26 cellular contexts compared by ENCODE assay signal in genomic region chr4:20311863-20312262, GRCh38.
DNase-seq lines count a peak whose midpoint lies in the region; ATAC-seq, FAIRE-seq and TF ChIP-seq lines count a peak whose summit lies in the region.
"Had no signal": no experiment of that assay in that cellular context is flagged by ENCODE, and none has a peak within 500 bp of the region (broad histone marks: within the 10 kb centered on the region; RNA-seq: fewer than 3 reads in every experiment).

No MANE protein-coding gene starts in this region.

- H2AFZ ChIP-seq in IMR-90 (replicated peaks; ENCODE audit: low read length, poor library complexity) (no peak overlapping the region), astrocyte (ENCODE audit: low read depth, low read length) (no peak overlapping the region)

- no peaks in the 10 kb centered on the region for H3K79me1 ChIP-seq in IMR-90 (ENCODE audit: low read depth in 1 of 2, low read length in 2 of 2)

- H4K8ac ChIP-seq in IMR-90 (ENCODE audit: low read depth in 2 of 2, low read length in 2 of 2), result no peak overlapping the region

- H3K79me2 ChIP-seq in astrocyte (ENCODE audit: insufficient read depth, low read length), result no peaks in the 10 kb centered on the region

- peak; percentile 77 for DNase-seq in AG10803 (ENCODE audit: low read depth)
- peak; percentile 56 for DNase-seq in IMR-90
- DNase-seq in astrocyte (ENCODE audit: low read depth), result peak; percentile 46
- DNase-seq in GM13977 (ENCODE audit: low spot score), result no peak
- DNase-seq in C1 segment of cervical spinal cord (lab: John Stamatoyannopoulos, UW), result no peak
- no peak for DNase-seq in NCI-H146 (lab: John Stamatoyannopoulos, UW)
- DNase-seq: activated CD4-positive, alpha-beta T cell treated with anti-CD3 and anti-CD28 coated beads for 4 hours; activated effector memory CD4-positive, alpha-beta T cell treated with Interleukin-2 at 50 U/mL for 16 hours; activated naive CD8-positive, alpha-beta T cell treated with anti-CD3 and anti-CD28 coated beads for 36 hours; activated T-cell treated with anti-CD3 and anti-CD28 coated beads for 4 hours; brain microvascular endothelial cell; Calu3; effector memory CD4-positive, alpha-beta T cell; erythroblast; left colon; NCI-H1105 treated with DMSO at 0.1 percent for 48 hours; NCI-H2029; NCI-H748 treated with DMSO at 0.1 percent for 48 hours; posterior cingulate gyrus; right cardiac atrium; stimulated activated CD4-positive, alpha-beta T cell treated with anti-CD3 and anti-CD28 coated beads, Interleukin-2, amount 100 ng/mL, for 48 hours; T-helper 17 cell had no signal

- no peak overlapping the region for H3K4me2 ChIP-seq in IMR-90 (ENCODE audit: low read depth, low read length)
- no peak overlapping the region for H3K4me2 ChIP-seq in astrocyte (ENCODE audit: low read length)

- H3K9me3 ChIP-seq in IMR-90 (ENCODE audit: control insufficient read depth, insufficient read depth, low read length) (no peaks in the 10 kb centered on the region), astrocyte (ENCODE audit: insufficient read depth, low read depth, low read length) (no peaks in the 10 kb centered on the region)

- no peak overlapping the region for H3K4me3 ChIP-seq in AG10803 (ENCODE audit: low read length)
- H3K4me3 ChIP-seq in IMR-90 (ENCODE audit: insufficient read depth, low read depth, low read length), result no peak overlapping the region
- H3K4me3 ChIP-seq in astrocyte (ENCODE audit: insufficient read depth, low read depth, low read length), result no peak overlapping the region

- H3K14ac ChIP-seq in IMR-90 (replicated peaks; ENCODE audit: low read depth, low read length), result no peak overlapping the region

- dilution Hi-C loops in IMR-90 (cut with HindIII; ENCODE audit: low sequenced_read_pairs, unreplicated experiment), result no loop called here

- H3K9me3 Mint-ChIP-seq in astrocyte (ENCODE audit: unreplicated experiment), result no peaks in the 10 kb centered on the region

- no peak overlapping the region for H2AK5ac ChIP-seq in IMR-90 (ENCODE audit: low read depth, low read length)

- H4K20me1 ChIP-seq in IMR-90 (ENCODE audit: insufficient read depth, low read length) (no peaks in the 10 kb centered on the region), astrocyte (ENCODE audit: insufficient read depth, low read length) (no peaks in the 10 kb centered on the region)

- POLR2A ChIA-PET in IMR-90 (lab: Charles Lee; ENCODE audit: unreplicated experiment), result no interaction called here

- CTCF ChIA-PET in IMR-90 (lab: Yijun Ruan, JAX), result no interaction called here

- H3K4me3 Mint-ChIP-seq in astrocyte (ENCODE audit: unreplicated experiment), result no peak overlapping the region
- H3K4me3 Mint-ChIP-seq: activated naive CD8-positive, alpha-beta T cell treated with anti-CD3 and anti-CD28 coated beads for 36 hours; T-helper 17 cell had no signal

- H3K36me3 Mint-ChIP-seq in astrocyte (ENCODE audit: low read depth, unreplicated experiment), result no peaks in the 10 kb centered on the region
- H3K36me3 Mint-ChIP-seq: activated naive CD8-positive, alpha-beta T cell treated with anti-CD3 and anti-CD28 coated beads for 36 hours had no signal

- FAIRE-seq in astrocyte (lab: Jason Lieb, UNC), result no peak
- peak; percentile 36 for FAIRE-seq in islet of Langerhans (lab: Jason Lieb, UNC)
- FAIRE-seq: colon, GM12891 had no signal

- no peak overlapping the region for H4K91ac ChIP-seq in IMR-90 (ENCODE audit: insufficient read depth, low read depth, low read length)

- H3K4me1 ChIP-seq in IMR-90 (ENCODE audit: control insufficient read depth, insufficient read depth, low read length) (no peaks in the 10 kb centered on the region), astrocyte (ENCODE audit: insufficient read depth, low read length) (no peaks in the 10 kb centered on the region)

- H3K27me3 Mint-ChIP-seq in astrocyte (ENCODE audit: low read depth, unreplicated experiment), result no peaks in the 10 kb centered on the region
- H3K27me3 Mint-ChIP-seq: activated naive CD8-positive, alpha-beta T cell treated with anti-CD3 and anti-CD28 coated beads for 36 hours; T-helper 17 cell had no signal

- WGBS in IMR-90 (ENCODE audit: extremely low coverage in 2 of 2, insufficient read length in 1 of 2), 2 experiments, result no CpG with 5 or more reads among the region's 2 CpGs

- H3K27me3 ChIP-seq in IMR-90 (ENCODE audit: control insufficient read depth, insufficient read depth, low read length) (no peaks in the 10 kb centered on the region), astrocyte (ENCODE audit: insufficient read depth, low read length) (no peaks in the 10 kb centered on the region)
- H3K27me3 ChIP-seq: brain microvascular endothelial cell had no signal

- no peak overlapping the region for H2BK15ac ChIP-seq in IMR-90 (ENCODE audit: low read depth, low read length)

- intact Hi-C loops in IMR-90 (cut with micrococcal nuclease), result no loop called here

- no peak overlapping the region for H2BK5ac ChIP-seq in IMR-90 (ENCODE audit: low read depth, low read length, poor library complexity, severe bottlenecking)

- in situ Hi-C loops in IMR-90 (cut with MboI; ENCODE audit: low sequenced_read_pairs), result loop anchor here (10.0 kb wide), 1 partner anchor 233 kb away; no protein-coding TSS in a partner anchor
- in situ Hi-C loops in GM13977 (cut with MboI; ENCODE audit: low pct_unique_long_range_greater_than_20kb, low sequenced_read_pairs, unreplicated experiment), result no loop called here

- H3K9ac ChIP-seq in IMR-90 (ENCODE audit: low read depth, low read length) (no peak overlapping the region), astrocyte (ENCODE audit: low read length) (no peak overlapping the region)

- no TSS peak for BruUV-seq in IMR-90 (replicated peaks; lab: Mats Ljungman, UMichigan)

- no peak overlapping the region for H3K18ac ChIP-seq in IMR-90 (ENCODE audit: low read depth, low read length)

- H2AK9ac ChIP-seq in IMR-90 (replicated peaks; ENCODE audit: low read depth, low read length, poor library complexity), result no peak overlapping the region

- H3K56ac ChIP-seq in IMR-90 (ENCODE audit: extremely low read depth, insufficient read depth, low read length), result no peak overlapping the region

- H3K27ac ChIP-seq in IMR-90 (ENCODE audit: insufficient read depth, low read length), result no peak overlapping the region
- H3K27ac ChIP-seq in astrocyte (ENCODE audit: low read depth, low read length), result no peak overlapping the region
- H3K27ac ChIP-seq: brain microvascular endothelial cell had no signal

- no peaks in the 10 kb centered on the region for H3K9me1 ChIP-seq in IMR-90 (ENCODE audit: insufficient read depth, low read length)

- no peaks in the 10 kb centered on the region for H3K36me3 ChIP-seq in IMR-90 (ENCODE audit: control insufficient read depth, insufficient read depth, low read length)
- no peaks in the 10 kb centered on the region for H3K36me3 ChIP-seq in astrocyte (ENCODE audit: insufficient read depth, low read length)
- H3K36me3 ChIP-seq: brain microvascular endothelial cell had no signal

- H2BK120ac ChIP-seq in IMR-90 (ENCODE audit: low read depth, low read length), result no peak overlapping the region

- no peak overlapping the region for H3K23ac ChIP-seq in IMR-90 (ENCODE audit: low read depth, low read length)

- ATAC-seq in IMR-90 (ENCODE audit: low read depth) (peak; percentile 70), HG03460 (IDR thresholded peaks at IDR 0.05; ENCODE audit: unreplicated experiment) (no peak)
- ATAC-seq: left colon, right cardiac atrium, T-helper 17 cell had no signal

- TF ChIP-seq CTCF in AG10803 (conservative IDR thresholded peaks at IDR 0.05; ENCODE audit: low read length) (no peak), IMR-90 (conservative IDR thresholded peaks at IDR 0.05; ENCODE audit: low read depth, low read length) (no peak), astrocyte (IDR thresholded peaks at IDR 0.05; ENCODE audit: insufficient read depth, low read depth, low read length) (no peak), GM13977 (IDR thresholded peaks at IDR 0.05; ENCODE audit: extremely low read depth, insufficient read depth, missing control alignments) (no peak)

- H4K5ac ChIP-seq in IMR-90 (ENCODE audit: low read depth, low read length), result no peak overlapping the region

- no peak for TF ChIP-seq RAD21 in IMR-90 (IDR thresholded peaks at IDR 0.05; ENCODE audit: low read length)

- H2BK20ac ChIP-seq in IMR-90 (ENCODE audit: low read depth, low read length), result no peak overlapping the region

- no peak for TF ChIP-seq POLR2A in IMR-90 (IDR thresholded peaks at IDR 0.05; ENCODE audit: low read depth, low read length)

- no peaks in the 10 kb centered on the region for H3K4me1 Mint-ChIP-seq in astrocyte (ENCODE audit: low read depth, unreplicated experiment)
- H3K4me1 Mint-ChIP-seq: activated naive CD8-positive, alpha-beta T cell treated with anti-CD3 and anti-CD28 coated beads for 36 hours; T-helper 17 cell had no signal

- no peak overlapping the region for H3K27ac Mint-ChIP-seq in astrocyte (ENCODE audit: unreplicated experiment)
- H3K27ac Mint-ChIP-seq: activated naive CD8-positive, alpha-beta T cell treated with anti-CD3 and anti-CD28 coated beads for 36 hours; T-helper 17 cell had no signal

- H3K4ac ChIP-seq in IMR-90 (ENCODE audit: low read depth, low read length), result no peak overlapping the region

TF ChIP-seq in IMR-90, 13 proteins besides CTCF, POLR2A, EP300 and RAD21:
- no peak for TF ChIP-seq MXI1 (IDR thresholded peaks at IDR 0.05; ENCODE audit: borderline replicate concordance, low read depth, low read length)
TF ChIP-seq in IMR-90: peak in this region for 0.

Comparison
In these comparisons a context has a peak if more than half of its experiments do, and no peak if none do; other contexts are left out.
1. DNase-seq: peak in AG10803 (single experiment), IMR-90 (single experiment) and astrocyte (single experiment); none in GM13977 (single experiment), C1 segment of cervical spinal cord (0 of 14) and NCI-H146 (single experiment).